Comparison of ENCODE assay signal across 12 cellular contexts in genomic region chr11:61445535-61445934, GRCh38. TPM values are rescaled to one million over a fixed set of nuclear protein-coding genes. Genes with fewer than 3 reads are reported as not detected.
DNase-seq lines count a peak whose midpoint lies in the region; ATAC-seq and TF ChIP-seq lines count a peak whose summit lies in the region.
"Had no signal": no experiment of that assay in that cellular context is flagged by ENCODE, and none has a peak within 500 bp of the region (broad histone marks: within the 10 kb centered on the region; RNA-seq: fewer than 3 reads in every experiment).

No MANE protein-coding gene starts in this region.

- no peaks in the 10 kb centered on the region for H3K27me3 Mint-ChIP-seq in activated naive CD8-positive, alpha-beta T cell
- no peaks in the 10 kb centered on the region for H3K27me3 Mint-ChIP-seq in activated naive CD8-positive, alpha-beta T cell treated with anti-CD3 and anti-CD28 coated beads, Interleukin-2, amount 50 U/mL, for 24 hours
- no peaks in the 10 kb centered on the region for H3K27me3 Mint-ChIP-seq in mesothelial cell of epicardium (ENCODE audit: low read depth)
- H3K27me3 Mint-ChIP-seq: B cell, naive B cell had no signal

- no peak for ATAC-seq in activated naive CD8-positive, alpha-beta T cell treated with anti-CD3 and anti-CD28 coated beads, Interleukin-2, amount 50 U/mL, for 24 hours

- TF ChIP-seq CTCF in VCaP (conservative IDR thresholded peaks at IDR 0.05) (no peak), mesothelial cell of epicardium (IDR thresholded peaks at IDR 0.05; ENCODE audit: unreplicated experiment) (no peak)

- H3K27ac ChIP-seq in VCaP: peak overlapping the region; percentile 34

- H3K27ac Mint-ChIP-seq in activated naive CD8-positive, alpha-beta T cell: peak overlapping the region; percentile 51
- no peak overlapping the region for H3K27ac Mint-ChIP-seq in activated naive CD8-positive, alpha-beta T cell treated with anti-CD3 and anti-CD28 coated beads, Interleukin-2, amount 50 U/mL, for 24 hours
- H3K27ac Mint-ChIP-seq in mesothelial cell of epicardium: peak overlapping the region; percentile 66
- H3K27ac Mint-ChIP-seq: B cell had no signal

- H3K36me3 Mint-ChIP-seq in activated naive CD8-positive, alpha-beta T cell: peaks cover 10% of the 10 kb centered on the region
- H3K36me3 Mint-ChIP-seq in activated naive CD8-positive, alpha-beta T cell treated with anti-CD3 and anti-CD28 coated beads, Interleukin-2, amount 50 U/mL, for 24 hours (ENCODE audit: low read depth): peaks cover 33% of the 10 kb centered on the region
- peaks cover 33% of the 10 kb centered on the region for H3K36me3 Mint-ChIP-seq in mesothelial cell of epicardium

- no peaks in the 10 kb centered on the region for H3K9me3 Mint-ChIP-seq in activated naive CD8-positive, alpha-beta T cell (ENCODE audit: low read depth)
- no peaks in the 10 kb centered on the region for H3K9me3 Mint-ChIP-seq in activated naive CD8-positive, alpha-beta T cell treated with anti-CD3 and anti-CD28 coated beads, Interleukin-2, amount 50 U/mL, for 24 hours
- H3K9me3 Mint-ChIP-seq in mesothelial cell of epicardium: peaks cover 3% of the 10 kb centered on the region
- H3K9me3 Mint-ChIP-seq: activated T-cell treated with anti-CD3 and anti-CD28 coated beads, Interleukin-2, amount 50 U/mL, for 72 hours had no signal

- peaks cover 22% of the 10 kb centered on the region for H3K4me1 Mint-ChIP-seq in activated naive CD8-positive, alpha-beta T cell (ENCODE audit: low read depth)
- H3K4me1 Mint-ChIP-seq in activated naive CD8-positive, alpha-beta T cell treated with anti-CD3 and anti-CD28 coated beads, Interleukin-2, amount 50 U/mL, for 24 hours: peaks cover 33% of the 10 kb centered on the region
- no peaks in the 10 kb centered on the region for H3K4me1 Mint-ChIP-seq in mesothelial cell of epicardium

- no peak overlapping the region for H3K4me3 Mint-ChIP-seq in activated naive CD8-positive, alpha-beta T cell
- no peak overlapping the region for H3K4me3 Mint-ChIP-seq in activated naive CD8-positive, alpha-beta T cell treated with anti-CD3 and anti-CD28 coated beads, Interleukin-2, amount 50 U/mL, for 24 hours
- no peak overlapping the region for H3K4me3 Mint-ChIP-seq in mesothelial cell of epicardium
- H3K4me3 Mint-ChIP-seq: activated T-cell treated with anti-CD3 and anti-CD28 coated beads, Interleukin-2, amount 50 U/mL, for 72 hours; B cell; naive B cell had no signal

- no peak for DNase-seq in activated naive CD8-positive, alpha-beta T cell treated with anti-CD3 and anti-CD28 coated beads, Interleukin-2, amount 50 U/mL, for 24 hours
- DNase-seq in mesothelial cell of epicardium (ENCODE audit: low spot score in 2 of 2, unreplicated experiment in 2 of 2) (no peak), amniotic stem cell (lab: John Stamatoyannopoulos, UW) (no peak), HuH-7.5 (ENCODE audit: low spot score) (no peak), KG1 (lab: John Stamatoyannopoulos, UW) (no peak), occipital lobe (lab: John Stamatoyannopoulos, UW) (no peak)
- DNase-seq: SIG-M5 had no signal

RNA-seq across cellular contexts. Expression of gene SDHAF2, which starts 15.6 kb away (rescaled TPM):
- total RNA-seq in mesothelial cell of epicardium: 36.1 to 38.9 TPM (median 38.0 TPM) in 3 replicates
- total RNA-seq in occipital lobe: 27.6 TPM

RNA-seq across cellular contexts. Expression of gene CPSF7, which starts 15.8 kb away (rescaled TPM):
- total RNA-seq in mesothelial cell of epicardium: 107 to 116 TPM (median 112 TPM) in 3 replicates
- 25.1 TPM for total RNA-seq in occipital lobe

RNA-seq across cellular contexts. Expression of gene TMEM216, which starts 53.1 kb away (rescaled TPM):
- 22.2 to 26.1 TPM (median 22.5 TPM) in 3 replicates for total RNA-seq in mesothelial cell of epicardium
- 10.1 TPM for total RNA-seq in occipital lobe
